1 cellular context compared by ENCODE assay signal in the genomic region with DNA sequence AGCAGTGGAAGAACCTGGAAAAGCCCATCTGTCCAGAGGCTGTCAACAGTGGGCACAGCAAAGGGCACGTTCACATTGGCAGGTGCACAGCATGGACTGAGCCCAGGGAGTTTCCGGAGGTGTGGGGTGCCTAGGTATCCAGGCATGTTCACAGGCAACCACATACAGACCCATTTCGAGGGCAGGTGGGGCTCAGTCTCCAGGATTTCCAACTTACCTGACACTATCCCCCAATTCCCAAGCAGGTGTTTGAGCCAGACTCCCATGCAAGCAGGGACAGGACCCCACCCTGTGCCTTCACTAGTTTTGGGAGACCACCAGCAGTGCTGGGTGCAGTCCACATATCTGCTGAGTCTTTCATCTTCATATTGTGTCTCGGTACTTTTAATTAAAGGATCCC.
TF ChIP-seq lines count a peak whose summit lies in the region.

No MANE protein-coding gene starts in this region.

TF ChIP-seq in K562, 482 proteins besides CTCF, POLR2A, EP300 and RAD21 (continued from another document):
- TF ChIP-seq, protein P1, sequence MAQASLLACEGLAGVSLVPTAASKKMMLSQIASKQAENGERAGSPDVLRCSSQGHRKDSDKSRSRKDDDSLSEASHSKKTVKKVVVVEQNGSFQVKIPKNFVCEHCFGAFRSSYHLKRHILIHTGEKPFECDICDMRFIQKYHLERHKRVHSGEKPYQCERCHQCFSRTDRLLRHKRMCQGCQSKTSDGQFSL (CRISPR knock-in tag; IDR thresholded peaks at IDR 0.05), result no peak
- TF ChIP-seq, protein P1 (tag; IDR thresholded peaks at IDR 0.05), result no peak
- TF ChIP-seq TCFL5 (CRISPR knock-in tag; conservative IDR thresholded peaks at IDR 0.05) (no peak), CBFA2T2 (conservative IDR thresholded peaks at IDR 0.05) (no peak), FOS (IDR thresholded peaks at IDR 0.05; ENCODE audit: extremely low read depth, insufficient read length) (no peak), TEAD1 (CRISPR knock-in tag; IDR thresholded peaks at IDR 0.05) (no peak)
- TF ChIP-seq, protein P2, sequence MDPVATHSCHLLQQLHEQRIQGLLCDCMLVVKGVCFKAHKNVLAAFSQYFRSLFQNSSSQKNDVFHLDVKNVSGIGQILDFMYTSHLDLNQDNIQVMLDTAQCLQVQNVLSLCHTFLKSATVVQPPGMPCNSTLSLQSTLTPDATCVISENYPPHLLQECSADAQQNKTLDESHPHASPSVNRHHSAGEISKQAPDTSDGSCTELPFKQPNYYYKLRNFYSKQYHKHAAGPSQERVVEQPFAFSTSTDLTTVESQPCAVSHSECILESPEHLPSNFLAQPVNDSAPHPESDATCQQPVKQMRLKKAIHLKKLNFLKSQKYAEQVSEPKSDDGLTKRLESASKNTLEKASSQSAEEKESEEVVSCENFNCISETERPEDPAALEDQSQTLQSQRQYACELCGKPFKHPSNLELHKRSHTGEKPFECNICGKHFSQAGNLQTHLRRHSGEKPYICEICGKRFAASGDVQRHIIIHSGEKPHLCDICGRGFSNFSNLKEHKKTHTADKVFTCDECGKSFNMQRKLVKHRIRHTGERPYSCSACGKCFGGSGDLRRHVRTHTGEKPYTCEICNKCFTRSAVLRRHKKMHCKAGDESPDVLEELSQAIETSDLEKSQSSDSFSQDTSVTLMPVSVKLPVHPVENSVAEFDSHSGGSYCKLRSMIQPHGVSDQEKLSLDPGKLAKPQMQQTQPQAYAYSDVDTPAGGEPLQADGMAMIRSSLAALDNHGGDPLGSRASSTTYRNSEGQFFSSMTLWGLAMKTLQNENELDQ (CRISPR knock-in tag; IDR thresholded peaks at IDR 0.05; ENCODE audit: borderline replicate concordance), result no peak
